Comparison of ENCODE assay signal across 23 cellular contexts in the genomic region with DNA sequence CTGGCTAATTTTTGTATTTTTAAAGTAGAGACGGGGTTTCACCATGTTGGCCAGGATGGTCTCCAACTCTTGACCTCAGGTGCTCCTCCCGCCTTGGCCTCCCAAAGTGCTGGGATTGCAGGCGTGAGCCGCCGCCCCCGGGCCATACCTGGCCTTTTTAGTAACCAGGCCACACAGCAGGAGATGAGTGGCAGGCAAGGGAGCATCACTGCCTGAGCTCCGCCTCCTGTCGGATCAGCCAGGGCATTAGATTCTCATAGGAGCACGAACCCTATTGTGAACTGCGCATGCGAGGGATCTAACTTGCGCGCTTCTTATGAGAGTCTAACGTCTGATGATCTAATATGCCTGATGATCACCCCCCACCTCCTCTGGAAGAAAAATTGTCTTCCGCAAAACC.
"Had no signal": no experiment of that assay in that cellular context is flagged by ENCODE, and none has a peak within 500 bp of the region (broad histone marks: within the 10 kb centered on the region; RNA-seq: fewer than 3 reads in every experiment).

No MANE protein-coding gene starts in this region.

- H3K36me3 ChIP-seq: breast epithelium, colonic mucosa, esophagus squamous epithelium, right atrium auricular region, upper lobe of left lung, WERI-Rb-1 had no signal

- H3K27ac ChIP-seq: breast epithelium, colonic mucosa, epithelial cell of prostate, esophagus squamous epithelium, parathyroid adenoma, right atrium auricular region, upper lobe of left lung, WERI-Rb-1 had no signal

- H3K27me3 ChIP-seq: breast epithelium, colonic mucosa, esophagus squamous epithelium, right atrium auricular region, upper lobe of left lung had no signal

- H3K9me3 ChIP-seq: breast epithelium, colonic mucosa, esophagus squamous epithelium, right atrium auricular region, upper lobe of left lung had no signal

- H3K4me1 ChIP-seq: breast epithelium, colonic mucosa, esophagus squamous epithelium, parathyroid adenoma, right atrium auricular region, upper lobe of left lung had no signal

- H3K4me3 ChIP-seq: breast epithelium, colonic mucosa, esophagus squamous epithelium, right atrium auricular region, upper lobe of left lung had no signal

- H3K9ac ChIP-seq: parathyroid adenoma had no signal

- DNase-seq: activated CD4-positive, alpha-beta T cell treated with anti-CD3 and anti-CD28 coated beads for 1 hour; activated CD4-positive, alpha-beta T cell treated with anti-CD3 and anti-CD28 coated beads, Interleukin-2, amount 50 U/mL, for 1 hour; activated CD8-positive, alpha-beta memory T cell treated with anti-CD3 and anti-CD28 coated beads, Interleukin-2, amount 10 ng/mL, durations not matched to agents 7 days and 5 days; activated CD8-positive, alpha-beta T cell treated with anti-CD3 and anti-CD28 coated beads, Interleukin-2, amount 10 ng/mL, durations not matched to agents 7 days and 5 days; activated naive CD4-positive, alpha-beta T cell; activated T-cell treated with anti-CD3 and anti-CD28 coated beads, Interleukin-2, amount 50 U/mL, for 48 hours; colonic mucosa; effector CD8-positive, alpha-beta T cell; esophagus squamous epithelium; foreskin melanocyte; islet precursor cell; naive thymus-derived CD4-positive, alpha-beta T cell; nucleus accumbens; stimulated activated CD4-positive, alpha-beta T cell treated with anti-CD3 and anti-CD28 coated beads, Interleukin-4, amount 100 ng/mL, for 1 hour; SW 1271; T-helper 9 cell; WERI-Rb-1 had no signal

- ATAC-seq: activated CD8-positive, alpha-beta memory T cell treated with anti-CD3 and anti-CD28 coated beads, Interleukin-2, amount 10 ng/mL, durations not matched to agents 7 days and 5 days; activated CD8-positive, alpha-beta T cell treated with anti-CD3 and anti-CD28 coated beads, Interleukin-2, amount 10 ng/mL, durations not matched to agents 7 days and 5 days; activated naive CD4-positive, alpha-beta T cell treated with anti-CD3 and anti-CD28 coated beads, Interleukin-2, amount 50 U/mL, for 72 hours; naive thymus-derived CD4-positive, alpha-beta T cell had no signal
